In the genomic region with DNA sequence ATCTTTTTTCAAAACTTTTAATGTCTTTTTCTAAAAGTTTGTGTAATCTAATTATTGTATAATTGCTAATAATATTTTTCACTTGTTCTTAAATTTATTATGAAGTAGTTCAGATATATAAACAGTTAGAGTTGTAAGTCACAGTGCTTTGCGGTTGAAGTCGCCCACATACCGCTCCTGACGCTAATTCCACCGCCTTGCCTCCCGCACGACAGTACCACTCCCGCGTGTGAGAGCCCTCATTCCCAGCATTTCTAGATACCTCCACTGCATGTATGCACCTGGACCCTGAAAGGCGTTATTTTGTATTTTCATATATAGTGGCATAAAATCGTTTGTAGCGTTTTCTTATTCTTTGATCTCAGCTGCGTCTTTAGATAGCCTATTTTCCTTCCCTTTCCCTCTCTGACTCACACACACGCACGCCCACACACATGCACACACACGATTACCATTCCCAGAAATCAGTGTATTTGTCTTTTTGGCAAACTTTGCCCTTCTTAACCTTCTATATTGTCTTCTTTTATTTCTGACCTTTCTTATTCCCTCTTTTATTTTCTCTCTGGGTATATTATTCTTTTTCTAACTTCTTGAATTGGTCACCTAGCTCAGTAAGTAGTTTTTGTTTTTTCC, we compare ENCODE assay signal across 23 cellular contexts.
"Had no signal": no experiment of that assay in that cellular context is flagged by ENCODE, and none has a peak within 500 bp of the region (broad histone marks: within the 10 kb centered on the region; RNA-seq: fewer than 3 reads in every experiment).

No MANE protein-coding gene starts in this region.

- DNase-seq: activated B cell treated with CpG ODN at 0.5 μM for 24 hours; activated CD4-positive, alpha-beta T cell treated with anti-CD3 and anti-CD28 coated beads for 4 hours; activated CD8-positive, alpha-beta T cell treated with anti-CD3 and anti-CD28 coated beads for 36 hours; activated naive CD4-positive, alpha-beta T cell treated with anti-CD3 and anti-CD28 coated beads, Interleukin-2, amount 10 ng/mL, durations not matched to agents 7 days and 5 days; activated naive CD8-positive, alpha-beta T cell treated with anti-CD3 and anti-CD28 coated beads, Interleukin-2, amount 50 U/mL, for 24 hours; activated T-cell treated with anti-CD3 and anti-CD28 coated beads, Interleukin-2, amount 50 U/mL, for 1 hour; effector CD8-positive, alpha-beta T cell; esophagus squamous epithelium; foreskin keratinocyte; lower lobe of right lung; occipital lobe; stimulated activated CD4-positive, alpha-beta T cell treated with anti-CD3 and anti-CD28 coated beads, Interleukin-12 subunit alpha, Interleukin-12 subunit beta, amount 100 ng/mL, for 4 hours; stimulated activated CD4-positive, alpha-beta T cell treated with anti-CD3 and anti-CD28 coated beads, Interleukin-1b, Interleukin-23, amount 100 ng/mL, for 48 hours; stimulated activated CD8-positive, alpha-beta memory T cell treated with anti-CD3 and anti-CD28 coated beads, Interleukin-4, amount 100 ng/mL, for 48 hours; stimulated activated naive CD4-positive, alpha-beta T cell treated with Interleukin-2 at 50 U/mL for 16 hours; SW 1271; thyroid gland; uterus had no signal

- H3K36me3 Mint-ChIP-seq: activated naive CD4-positive, alpha-beta T cell treated with anti-CD3 and anti-CD28 coated beads, Interleukin-2, amount 10 ng/mL, durations not matched to agents 7 days and 5 days had no signal

- H3K27ac Mint-ChIP-seq: activated B cell treated with CpG ODN at 0.5 μM for 24 hours; activated CD8-positive, alpha-beta T cell treated with anti-CD3 and anti-CD28 coated beads for 36 hours; activated naive CD4-positive, alpha-beta T cell treated with anti-CD3 and anti-CD28 coated beads, Interleukin-2, amount 10 ng/mL, durations not matched to agents 7 days and 5 days; activated naive CD8-positive, alpha-beta T cell treated with anti-CD3 and anti-CD28 coated beads, Interleukin-2, amount 50 U/mL, for 24 hours; activated T-helper 17 cell treated with anti-CD3 and anti-CD28 coated beads, Interleukin-2, amount 50 U/mL, for 72 hours; mesothelial cell of epicardium had no signal

- H3K27ac ChIP-seq: ascending aorta, esophagus squamous epithelium, foreskin keratinocyte, hepatocyte, lower lobe of right lung, thyroid gland, uterus had no signal

- H3K4me1 Mint-ChIP-seq: activated B cell treated with CpG ODN at 0.5 μM for 24 hours; activated naive CD4-positive, alpha-beta T cell treated with anti-CD3 and anti-CD28 coated beads, Interleukin-2, amount 10 ng/mL, durations not matched to agents 7 days and 5 days; activated naive CD8-positive, alpha-beta T cell treated with anti-CD3 and anti-CD28 coated beads, Interleukin-2, amount 50 U/mL, for 24 hours; activated T-helper 17 cell treated with anti-CD3 and anti-CD28 coated beads, Interleukin-2, amount 50 U/mL, for 72 hours had no signal

- ATAC-seq: activated CD8-positive, alpha-beta T cell treated with anti-CD3 and anti-CD28 coated beads for 36 hours; activated naive CD8-positive, alpha-beta T cell treated with anti-CD3 and anti-CD28 coated beads, Interleukin-2, amount 50 U/mL, for 24 hours; activated T-helper 17 cell treated with anti-CD3 and anti-CD28 coated beads, Interleukin-2, amount 50 U/mL, for 72 hours; foreskin keratinocyte; lower lobe of right lung had no signal

- H3K36me3 ChIP-seq: thyroid gland, uterus had no signal

- H3K9me3 Mint-ChIP-seq: activated naive CD4-positive, alpha-beta T cell treated with anti-CD3 and anti-CD28 coated beads, Interleukin-2, amount 10 ng/mL, durations not matched to agents 7 days and 5 days; activated naive CD8-positive, alpha-beta T cell treated with anti-CD3 and anti-CD28 coated beads, Interleukin-2, amount 50 U/mL, for 24 hours; activated T-helper 17 cell treated with anti-CD3 and anti-CD28 coated beads, Interleukin-2, amount 50 U/mL, for 72 hours had no signal

- H3K4me2 ChIP-seq: hepatocyte had no signal

- H2AFZ ChIP-seq: hepatocyte had no signal

- H3K4me3 Mint-ChIP-seq: activated B cell treated with CpG ODN at 0.5 μM for 24 hours; activated CD8-positive, alpha-beta T cell treated with anti-CD3 and anti-CD28 coated beads for 36 hours; activated naive CD4-positive, alpha-beta T cell treated with anti-CD3 and anti-CD28 coated beads, Interleukin-2, amount 10 ng/mL, durations not matched to agents 7 days and 5 days; activated naive CD8-positive, alpha-beta T cell treated with anti-CD3 and anti-CD28 coated beads, Interleukin-2, amount 50 U/mL, for 24 hours; activated T-helper 17 cell treated with anti-CD3 and anti-CD28 coated beads, Interleukin-2, amount 50 U/mL, for 72 hours; mesothelial cell of epicardium; nephron had no signal

- H3K4me1 ChIP-seq: foreskin keratinocyte, thyroid gland, uterus had no signal

- H3K27me3 Mint-ChIP-seq: activated B cell treated with CpG ODN at 0.5 μM for 24 hours; activated CD8-positive, alpha-beta T cell treated with anti-CD3 and anti-CD28 coated beads for 36 hours; activated naive CD4-positive, alpha-beta T cell treated with anti-CD3 and anti-CD28 coated beads, Interleukin-2, amount 10 ng/mL, durations not matched to agents 7 days and 5 days; activated naive CD8-positive, alpha-beta T cell treated with anti-CD3 and anti-CD28 coated beads, Interleukin-2, amount 50 U/mL, for 24 hours; activated T-helper 17 cell treated with anti-CD3 and anti-CD28 coated beads, Interleukin-2, amount 50 U/mL, for 72 hours had no signal

- H3K4me3 ChIP-seq: ascending aorta, esophagus squamous epithelium, hepatocyte, lower lobe of right lung, thyroid gland, uterus had no signal

- H3K9me3 ChIP-seq: esophagus squamous epithelium, thyroid gland had no signal

- H3K27me3 ChIP-seq: ascending aorta, esophagus squamous epithelium, foreskin keratinocyte, hepatocyte, thyroid gland, uterus had no signal
